In genomic region chr4:12928751-12929150, GRCh38 we compare ENCODE assay signal across 7 cellular contexts.
"Had no signal": no experiment of that assay in that cellular context is flagged by ENCODE, and none has a peak within 500 bp of the region (broad histone marks: within the 10 kb centered on the region; RNA-seq: fewer than 3 reads in every experiment).

No MANE protein-coding gene starts in this region.

- DNase-seq: GM23248, GOT3, H7, H9, HCEC 1CT, HFFc6 had no signal

- H3K4me3 ChIP-seq: GM23248, GM23338 had no signal
